Comparison of ENCODE assay signal across 22 cellular contexts in the genomic region with DNA sequence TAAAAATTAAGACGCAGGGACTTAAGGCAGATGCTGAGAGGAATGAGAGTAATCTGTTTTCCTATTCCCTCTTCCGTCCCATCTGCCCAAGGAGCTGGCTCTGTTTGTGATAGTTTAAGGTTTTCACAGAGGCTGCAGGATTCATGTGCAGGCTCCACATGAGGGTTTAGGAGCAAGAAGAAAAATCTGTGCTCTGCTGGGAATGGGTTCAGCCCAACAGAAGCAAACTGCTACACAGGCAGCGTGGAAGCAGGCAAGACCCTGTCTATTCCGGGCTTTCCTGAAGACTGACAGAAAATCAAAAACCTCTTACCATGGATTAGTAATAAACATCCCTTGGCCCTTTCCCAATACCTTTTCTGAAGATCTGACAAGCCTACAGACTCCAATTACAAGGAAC.
"Had no signal": no experiment of that assay in that cellular context is flagged by ENCODE, and none has a peak within 500 bp of the region (broad histone marks: within the 10 kb centered on the region; RNA-seq: fewer than 3 reads in every experiment).

No MANE protein-coding gene starts in this region.

- H3K4me3 ChIP-seq: ascending aorta, coronary artery, left ventricle myocardium inferior, sigmoid colon, smooth muscle cell, tibial artery had no signal

- H3K27ac ChIP-seq: ascending aorta, coronary artery, epithelial cell of prostate, left ventricle myocardium inferior, sigmoid colon, tibial artery, VCaP had no signal

- H3K4me1 ChIP-seq: ascending aorta, sigmoid colon had no signal

- FAIRE-seq: bronchial epithelial cell had no signal

- ATAC-seq: activated CD8-positive, alpha-beta memory T cell treated with anti-CD3 and anti-CD28 coated beads, Interleukin-2, amount 10 ng/mL, durations not matched to agents 7 days and 5 days; activated CD8-positive, alpha-beta T cell treated with anti-CD3 and anti-CD28 coated beads for 36 hours; naive thymus-derived CD8-positive, alpha-beta T cell had no signal

- DNase-seq: activated CD4-positive, alpha-beta T cell treated with anti-CD3 and anti-CD28 coated beads, Interleukin-2, amount 10 ng/mL, durations not matched to agents 7 days and 5 days; activated CD4-positive, CD25-positive, alpha-beta regulatory T cell treated with anti-CD3 and anti-CD28 coated beads, Interleukin-2, amount 50 U/mL, for 72 hours; activated CD8-positive, alpha-beta memory T cell treated with anti-CD3 and anti-CD28 coated beads, Interleukin-2, amount 10 ng/mL, durations not matched to agents 7 days and 5 days; activated CD8-positive, alpha-beta T cell treated with anti-CD3 and anti-CD28 coated beads for 36 hours; activated effector memory CD4-positive, alpha-beta T cell treated with anti-CD3 and anti-CD28 coated beads, Interleukin-2, amount 50 U/mL, for 16 hours; activated T-cell treated with anti-CD3 and anti-CD28 coated beads for 4 hours; cerebellar nuclear complex; kidney glomerular epithelial cell; left ventricle myocardium inferior; naive thymus-derived CD8-positive, alpha-beta T cell; retina; sigmoid colon; stimulated activated CD4-positive, alpha-beta T cell treated with anti-CD3 and anti-CD28 coated beads, Interleukin-2, amount 100 ng/mL, for 48 hours; stimulated activated CD8-positive, alpha-beta memory T cell treated with anti-CD3 and anti-CD28 coated beads, Interleukin-4, amount 100 ng/mL, for 48 hours; stimulated activated naive CD4-positive, alpha-beta T cell; tibial artery had no signal

- H3K9me3 ChIP-seq: ascending aorta, left ventricle myocardium inferior, sigmoid colon, tibial artery had no signal

- H3K27me3 ChIP-seq: ascending aorta, sigmoid colon, tibial artery had no signal
